22 cellular contexts compared by ENCODE assay signal in genomic region chr14:106269029-106269428, GRCh38.
DNase-seq lines count a peak whose midpoint lies in the region; ATAC-seq, FAIRE-seq and TF ChIP-seq lines count a peak whose summit lies in the region.
"Had no signal": no experiment of that assay in that cellular context is flagged by ENCODE, and none has a peak within 500 bp of the region (broad histone marks: within the 10 kb centered on the region; RNA-seq: fewer than 3 reads in every experiment).

No MANE protein-coding gene starts in this region.

- H3K9ac ChIP-seq in GM23248, result no peak overlapping the region

- in situ Hi-C loops in GM23248 (cut with MboI), result no loop called here

- H3K4me1 ChIP-seq in DOHH2 (ENCODE audit: control insufficient read depth, low read length) (peaks cover 19% of the 10 kb centered on the region), OCI-LY7 (ENCODE audit: insufficient read depth, low read length, poor library complexity, severe bottlenecking) (peaks cover 20% of the 10 kb centered on the region), GM23248 (ENCODE audit: insufficient read depth) (no peaks in the 10 kb centered on the region)

- no TSS peak for BruUV-seq in OCI-LY7 (replicated peaks; lab: Mats Ljungman, UMichigan)

- H3K9me2 ChIP-seq in DOHH2 (replicated peaks; ENCODE audit: control insufficient read depth, low read length) (no peaks in the 10 kb centered on the region), OCI-LY7 (ENCODE audit: insufficient read depth, low read length) (no peaks in the 10 kb centered on the region), GM23248 (ENCODE audit: insufficient read depth) (no peaks in the 10 kb centered on the region)

- H4K20me1 ChIP-seq in DOHH2 (ENCODE audit: control insufficient read depth, insufficient read depth, low read depth, low read length) (no peaks in the 10 kb centered on the region), OCI-LY7 (ENCODE audit: insufficient read depth, low read length) (no peaks in the 10 kb centered on the region), GM23248 (ENCODE audit: insufficient read depth) (no peaks in the 10 kb centered on the region)

- H3K4me3 ChIP-seq in DOHH2 (ENCODE audit: low read length), result peak overlapping the region; percentile 47; the same call in 1 of the 2 replicates
- H3K4me3 ChIP-seq in OCI-LY7 (ENCODE audit: low read depth, low read length, poor library complexity, severe bottlenecking), result peak overlapping the region; percentile 27
- H3K4me3 ChIP-seq in GM23248, result no peak overlapping the region
- H3K4me3 ChIP-seq: K562, SK-N-MC had no signal

- peak overlapping the region; percentile 82 to 97 (median 92) for H3K4me3 Mint-ChIP-seq in IgD-negative memory B cell
- peak overlapping the region; percentile 71 to 86 for H3K4me3 Mint-ChIP-seq in stimulated activated naive B cell treated with anti-CD40 and anti-IgM and Interleukin-4, amounts not matched to agents 10 μg/mL and 1 μg/mL and 100 μg/mL, for 72 hours
- H3K4me3 Mint-ChIP-seq: CD8-positive, alpha-beta T cell; HFFc6 had no signal

- ATAC-seq in stimulated activated naive B cell treated with anti-CD40 and anti-IgM and Interleukin-4, amounts not matched to agents 10 μg/mL and 1 μg/mL and 100 μg/mL, for 72 hours (replicated peaks), result peak; percentile 48 to 51

- intact Hi-C loops in OCI-LY7 (cut with micrococcal nuclease; ENCODE audit: unreplicated experiment), result loop anchor here (5.0 kb wide), 1 partner anchor 732 kb away; no protein-coding TSS in a partner anchor

- H3K9me3 ChIP-seq in DOHH2 (ENCODE audit: control insufficient read depth, insufficient read depth, low read length), result no peaks in the 10 kb centered on the region
- H3K9me3 ChIP-seq in OCI-LY7 (ENCODE audit: low read length), result no peaks in the 10 kb centered on the region
- H3K9me3 ChIP-seq in GM23248 (ENCODE audit: low read depth), result no peaks in the 10 kb centered on the region

- TF ChIP-seq CTCF in DOHH2 (IDR thresholded peaks at IDR 0.05; ENCODE audit: low read depth, low read length, poor library complexity, severe bottlenecking), result no peak
- TF ChIP-seq CTCF in OCI-LY7 (conservative IDR thresholded peaks at IDR 0.05; ENCODE audit: low read length), result no peak

- peaks cover 0 to 5% (median 0%) of the 10 kb centered on the region in 3 donors for H3K4me1 Mint-ChIP-seq in IgD-negative memory B cell
- H3K4me1 Mint-ChIP-seq in stimulated activated naive B cell treated with anti-CD40 and anti-IgM and Interleukin-4, amounts not matched to agents 10 μg/mL and 1 μg/mL and 100 μg/mL, for 72 hours, result peaks cover 2 to 10% of the 10 kb centered on the region in 2 donors
- H3K4me1 Mint-ChIP-seq: H9 had no signal

- H3K79me2 ChIP-seq in DOHH2 (ENCODE audit: control insufficient read depth, low read length) (no peaks in the 10 kb centered on the region), OCI-LY7 (ENCODE audit: insufficient read depth, low read depth, low read length) (no peaks in the 10 kb centered on the region), GM23248 (ENCODE audit: insufficient read depth) (no peaks in the 10 kb centered on the region)

- H3F3A ChIP-seq in DOHH2 (ENCODE audit: control insufficient read depth, insufficient read depth), result no peaks in the 10 kb centered on the region
- H3F3A ChIP-seq in GM23248 (ENCODE audit: insufficient read depth), result no peaks in the 10 kb centered on the region

- DNase-seq in OCI-LY7 (ENCODE audit: low spot score) (peak; percentile 24), COLO668 (lab: John Stamatoyannopoulos, UW; ENCODE audit: unreplicated experiment) (no peak), RCC 7860 (ENCODE audit: low spot score) (no peak), GM23248 (no peak)
- no peak for DNase-seq in stimulated activated naive B cell treated with anti-CD40 and anti-IgM and Interleukin-4, amounts not matched to agents 10 μg/mL and 1 μg/mL and 100 μg/mL, for 72 hours
- DNase-seq: C1 segment of cervical spinal cord, DMS153, EL, GF-D8, H9, HFFc6, NCI-H1092 treated with DMSO at 0.1 percent for 48 hours, NCI-H1436 treated with DMSO at 0.1 percent for 48 hours, NCI-H2029, NCI-H2227 treated with DMSO at 0.1 percent for 48 hours, RPMI8226, SHP77 treated with DMSO at 0.1 percent for 48 hours had no signal

- H3K27me3 ChIP-seq in DOHH2 (ENCODE audit: control insufficient read depth, low read length), result 0 out of 2 replicates have a peak, but pooled peaks cover 3% of the 10 kb centered on the region
- no peaks in the 10 kb centered on the region for H3K27me3 ChIP-seq in GM23248 (replicated peaks; ENCODE audit: insufficient read depth)

- POLR2A ChIA-PET in OCI-LY7 (lab: Charles Lee), result no interaction called here

- H3K9me3 Mint-ChIP-seq in IgD-negative memory B cell, result no peaks in the 10 kb centered on the region
- H3K9me3 Mint-ChIP-seq in stimulated activated naive B cell treated with anti-CD40 and anti-IgM and Interleukin-4, amounts not matched to agents 10 μg/mL and 1 μg/mL and 100 μg/mL, for 72 hours, result no peaks in the 10 kb centered on the region
- H3K9me3 Mint-ChIP-seq: CD8-positive, alpha-beta T cell had no signal

- H3K4me2 ChIP-seq in DOHH2 (ENCODE audit: low read length), result peak overlapping the region; percentile 62
- H3K4me2 ChIP-seq in OCI-LY7 (ENCODE audit: low read length), result peak overlapping the region; percentile 61
- no peak overlapping the region for H3K4me2 ChIP-seq in GM23248 (ENCODE audit: unreplicated experiment)

- no peak for FAIRE-seq in RCC 7860 (lab: Jason Lieb, UNC)
- FAIRE-seq: K562 had no signal

- no peak overlapping the region for H3K27ac ChIP-seq in DOHH2 (ENCODE audit: low read depth, low read length)
- H3K27ac ChIP-seq in OCI-LY7 (ENCODE audit: low read depth, low read length, poor library complexity, severe bottlenecking), result no peak overlapping the region
- no peak overlapping the region for H3K27ac ChIP-seq in GM23248
- H3K27ac ChIP-seq: SK-N-MC had no signal

- peaks cover 5% of the 10 kb centered on the region for H3K27me3 Mint-ChIP-seq in IgD-negative memory B cell
- H3K27me3 Mint-ChIP-seq in stimulated activated naive B cell treated with anti-CD40 and anti-IgM and Interleukin-4, amounts not matched to agents 10 μg/mL and 1 μg/mL and 100 μg/mL, for 72 hours, result peaks cover 0 to 4% of the 10 kb centered on the region in 2 donors

- WGBS in GM23248 (ENCODE audit: low coverage in 1 of 2, low lambda C conversion rate in 2 of 2, missing lambda C conversion rate in 2 of 2), 2 experiments, result 9 to 15% methylated on average over 2 of the region's 2 CpGs

- H2AFZ ChIP-seq in OCI-LY7 (ENCODE audit: low read length), result peak overlapping the region; percentile 78; the same call in 1 of the 2 replicates
- no peak overlapping the region for H2AFZ ChIP-seq in GM23248

- H3K27ac Mint-ChIP-seq in IgD-negative memory B cell, result peak overlapping the region in 2 of 3 donors; percentile 50 to 98
- H3K27ac Mint-ChIP-seq in stimulated activated naive B cell treated with anti-CD40 and anti-IgM and Interleukin-4, amounts not matched to agents 10 μg/mL and 1 μg/mL and 100 μg/mL, for 72 hours, result peak overlapping the region; percentile 93
- H3K27ac Mint-ChIP-seq: CD8-positive, alpha-beta T cell; H9; HFFc6 had no signal

- peaks cover 2% of the 10 kb centered on the region for H3K36me3 Mint-ChIP-seq in IgD-negative memory B cell
- H3K36me3 Mint-ChIP-seq in stimulated activated naive B cell treated with anti-CD40 and anti-IgM and Interleukin-4, amounts not matched to agents 10 μg/mL and 1 μg/mL and 100 μg/mL, for 72 hours, result peaks cover 0 to 3% of the 10 kb centered on the region in 2 donors
- H3K36me3 Mint-ChIP-seq: CD8-positive, alpha-beta T cell had no signal

- no peaks in the 10 kb centered on the region for H3K36me3 ChIP-seq in DOHH2 (ENCODE audit: control insufficient read depth, low read length)
- H3K36me3 ChIP-seq in OCI-LY7 (ENCODE audit: insufficient read depth, low read length), result no peaks in the 10 kb centered on the region
- no peaks in the 10 kb centered on the region for H3K36me3 ChIP-seq in GM23248 (ENCODE audit: low read depth)

- CTCF ChIA-PET in OCI-LY7 (lab: Charles Lee; ENCODE audit: unreplicated experiment), result no interaction called here
